15 cellular contexts compared by ENCODE assay signal in genomic region chr13:80010846-80011245, GRCh38.
DNase-seq lines count a peak whose midpoint lies in the region; ATAC-seq and TF ChIP-seq lines count a peak whose summit lies in the region.
"Had no signal": no experiment of that assay in that cellular context is flagged by ENCODE, and none has a peak within 500 bp of the region (broad histone marks: within the 10 kb centered on the region; RNA-seq: fewer than 3 reads in every experiment).

No MANE protein-coding gene starts in this region.

- no peak overlapping the region for H3K14ac ChIP-seq in trophoblast cell (ENCODE audit: low read length)

- no peak overlapping the region for H3K27ac Mint-ChIP-seq in stimulated activated naive B cell treated with anti-CD40 and anti-IgM and Interleukin-4, amounts not matched to agents 10 μg/mL and 1 μg/mL and 100 μg/mL, for 72 hours
- H3K27ac Mint-ChIP-seq: HFFc6 had no signal

- H3K4me3 Mint-ChIP-seq in stimulated activated naive B cell treated with anti-CD40 and anti-IgM and Interleukin-4, amounts not matched to agents 10 μg/mL and 1 μg/mL and 100 μg/mL, for 72 hours: no peak overlapping the region
- H3K4me3 Mint-ChIP-seq: HFFc6 had no signal

- H3K36me3 Mint-ChIP-seq in stimulated activated naive B cell treated with anti-CD40 and anti-IgM and Interleukin-4, amounts not matched to agents 10 μg/mL and 1 μg/mL and 100 μg/mL, for 72 hours: no peaks in the 10 kb centered on the region

- no peak overlapping the region for H3K4ac ChIP-seq in trophoblast cell (ENCODE audit: low read depth, low read length)

- no peaks in the 10 kb centered on the region for H3K79me2 ChIP-seq in trophoblast cell (ENCODE audit: control insufficient read depth, insufficient read depth, low read length, poor library complexity)

- H2BK120ac ChIP-seq in trophoblast cell (ENCODE audit: insufficient read depth, low read length, poor library complexity): no peak overlapping the region

- H3K9me3 Mint-ChIP-seq in stimulated activated naive B cell treated with anti-CD40 and anti-IgM and Interleukin-4, amounts not matched to agents 10 μg/mL and 1 μg/mL and 100 μg/mL, for 72 hours: peaks cover 0 to 4% of the 10 kb centered on the region in 2 donors
- H3K9me3 Mint-ChIP-seq: HFFc6 had no signal

- H3K27ac ChIP-seq in 22Rv1 (peak overlapping the region; percentile 39), trophoblast cell (ENCODE audit: low read depth, low read length) (no peak overlapping the region)
- H3K27ac ChIP-seq: C4-2B had no signal

- WGBS in trophoblast cell (ENCODE audit: extremely low coverage, insufficient coverage, insufficient read length): no CpG with 5 or more reads among the region's 4 CpGs

- no peak overlapping the region for H4K12ac ChIP-seq in trophoblast cell (ENCODE audit: low read depth, low read length)

- no peak overlapping the region for H3K18ac ChIP-seq in trophoblast cell (ENCODE audit: low read length)

- H4K8ac ChIP-seq in trophoblast cell (ENCODE audit: low read depth, low read length): no peak overlapping the region

- no peak overlapping the region for H2AFZ ChIP-seq in trophoblast cell (ENCODE audit: insufficient read depth, low read length, poor library complexity)

- H2AK5ac ChIP-seq in trophoblast cell (ENCODE audit: low read length): no peak overlapping the region

- H3K23ac ChIP-seq in trophoblast cell (ENCODE audit: low read length): peak overlapping the region; percentile 30

- H3K27me3 Mint-ChIP-seq in stimulated activated naive B cell treated with anti-CD40 and anti-IgM and Interleukin-4, amounts not matched to agents 10 μg/mL and 1 μg/mL and 100 μg/mL, for 72 hours: no peaks in the 10 kb centered on the region

- no peaks in the 10 kb centered on the region for H3K4me1 ChIP-seq in trophoblast cell (ENCODE audit: control insufficient read depth in 1 of 2, insufficient read depth in 2 of 2, low read length in 2 of 2)

- no peak for ATAC-seq in stimulated activated naive B cell treated with anti-CD40 and anti-IgM and Interleukin-4, amounts not matched to agents 10 μg/mL and 1 μg/mL and 100 μg/mL, for 72 hours (replicated peaks)
- ATAC-seq in HG02763 (IDR thresholded peaks at IDR 0.05; ENCODE audit: unreplicated experiment): no peak
- ATAC-seq: K562 had no signal

- no peaks in the 10 kb centered on the region for H3K79me1 ChIP-seq in trophoblast cell (ENCODE audit: low read length)

- peak; percentile 63 for DNase-seq in cerebellar cortex (ENCODE audit: low spot score)
- DNase-seq in inferior parietal cortex (ENCODE audit: extremely low spot score): peak; percentile 74
- DNase-seq in trophoblast cell: no peak
- DNase-seq in stimulated activated naive B cell treated with anti-CD40 and anti-IgM and Interleukin-4, amounts not matched to agents 10 μg/mL and 1 μg/mL and 100 μg/mL, for 72 hours: no peak
- DNase-seq in mucosa of gallbladder (ENCODE audit: low spot score): no peak
- no peak for DNase-seq in H4 (ENCODE audit: low spot score)
- DNase-seq: HFFc6, NCI-H1048, NCI-H146, NCI-H2107, NCI-H774 had no signal

- no peak overlapping the region for H2BK5ac ChIP-seq in trophoblast cell (ENCODE audit: low read depth, low read length, poor library complexity)

- H2BK12ac ChIP-seq in trophoblast cell (ENCODE audit: low read length): no peak overlapping the region

- H3K4me1 Mint-ChIP-seq in stimulated activated naive B cell treated with anti-CD40 and anti-IgM and Interleukin-4, amounts not matched to agents 10 μg/mL and 1 μg/mL and 100 μg/mL, for 72 hours: peaks cover 3 to 9% of the 10 kb centered on the region in 2 donors

- no peak for TF ChIP-seq CTCF in 22Rv1 (IDR thresholded peaks at IDR 0.05)

- no peaks in the 10 kb centered on the region for H3K27me3 ChIP-seq in trophoblast cell (ENCODE audit: insufficient read depth, low read length)

- no peak overlapping the region for H3K4me2 ChIP-seq in trophoblast cell (ENCODE audit: low read length)

- H3K36me3 ChIP-seq in trophoblast cell (ENCODE audit: control insufficient read depth in 1 of 2, insufficient read depth in 2 of 2, low read length in 2 of 2): no peaks in the 10 kb centered on the region

- H4K91ac ChIP-seq in trophoblast cell (ENCODE audit: low read depth, low read length): no peak overlapping the region

- no peak overlapping the region for H3K9ac ChIP-seq in trophoblast cell (ENCODE audit: low read length)

- no peak overlapping the region for H3K4me3 ChIP-seq in trophoblast cell (ENCODE audit: low read depth, low read length)
- H3K4me3 ChIP-seq: K562 had no signal

- no peaks in the 10 kb centered on the region for H3K9me3 ChIP-seq in trophoblast cell (ENCODE audit: insufficient read depth, low read depth, low read length)

Comparison
In these comparisons a context has a peak if more than half of its experiments do, and no peak if none do; other contexts are left out.
1. DNase-seq: peak in cerebellar cortex (single experiment) and inferior parietal cortex (single experiment); none in trophoblast cell (0 of 2), stimulated activated naive B cell treated with anti-CD40 and anti-IgM and Interleukin-4, amounts not matched to agents 10 μg/mL and 1 μg/mL and 100 μg/mL, for 72 hours (single experiment), mucosa of gallbladder (single experiment) and H4 (single experiment).